1 cellular context compared by ENCODE assay signal in the genomic region with DNA sequence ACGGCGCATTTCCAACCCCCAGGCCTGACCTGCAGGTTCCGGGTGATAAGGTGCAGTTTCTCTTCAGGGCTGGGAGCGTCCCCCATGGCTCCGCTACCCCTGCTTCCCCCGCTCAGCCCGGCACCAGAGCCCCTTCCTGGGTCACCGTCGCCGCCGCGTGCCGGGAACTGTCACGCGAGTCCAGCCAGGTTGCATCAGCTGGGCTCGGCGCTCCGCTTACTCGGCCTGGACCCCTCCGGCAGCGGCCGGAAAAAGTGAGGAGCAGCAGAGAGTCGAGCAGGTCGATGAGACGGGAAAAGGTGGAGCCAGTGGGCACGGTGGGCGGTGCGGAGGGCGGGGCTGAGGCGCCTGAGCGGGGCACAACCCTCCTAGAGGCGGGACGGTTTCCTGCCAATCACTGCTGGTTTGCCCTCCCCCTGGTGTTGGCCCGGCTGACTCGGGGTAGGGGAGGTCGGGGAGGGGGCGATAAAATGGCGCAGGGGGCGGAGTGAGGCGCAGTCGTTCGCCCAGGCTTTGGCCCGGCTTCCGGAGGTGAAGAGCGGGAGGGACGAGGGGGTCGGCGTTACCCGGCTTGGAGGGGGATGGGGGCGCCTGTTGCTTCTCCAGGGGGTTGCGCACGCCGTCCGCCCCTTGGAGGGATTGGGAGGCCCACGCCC.
TF ChIP-seq lines count a peak whose summit lies in the region.

A gene (plus strand): TSS at position 495 of the 656 bp plus-strand sequence. CDS start 8,447 bp downstream, outside the sequence.
A gene (minus strand): TSS at position 200 of the 656 bp plus-strand sequence. CDS start 114 bp downstream, at position 86.

TF ChIP-seq in HCT116, 20 proteins besides CTCF, POLR2A, EP300 and RAD21 (continued from another document):
- no peak for TF ChIP-seq ZNF274 (IDR thresholded peaks at IDR 0.05; ENCODE audit: low read depth, low read length)
- peak; percentile 100 for TF ChIP-seq SIN3A (IDR thresholded peaks at IDR 0.05; ENCODE audit: low read depth)
- peak; percentile 89 for TF ChIP-seq YY1 (IDR thresholded peaks at IDR 0.05; ENCODE audit: extremely low read depth, insufficient replicate concordance, low read depth, low read length)
